8 cellular contexts compared by ENCODE assay signal in genomic region chr14:64549805-64550538, GRCh38. TPM values are rescaled to one million over a fixed set of nuclear protein-coding genes. Genes with fewer than 3 reads are reported as not detected.
DNase-seq lines count a peak whose midpoint lies in the region; ATAC-seq and TF ChIP-seq lines count a peak whose summit lies in the region.

PPP1R36 (plus strand) TSS chr14:64549961; CDS start chr14:64549998, 37 bp downstream.

- H3K9me2 ChIP-seq in neural cell (ENCODE audit: insufficient read depth, low read length) = no peaks in the 10 kb centered on the region

- no peaks in the 10 kb centered on the region for H3F3A ChIP-seq in neural cell (ENCODE audit: insufficient read depth, low read length, poor library complexity, severe bottlenecking)

- H3K4me2 ChIP-seq in neural cell (ENCODE audit: low read length) = no peak within 1 kb of the TSS

- H4K20me1 ChIP-seq in neural cell (ENCODE audit: insufficient read depth) = no peaks in the 10 kb centered on the region

- ATAC-seq in activated CD8-positive, alpha-beta T cell treated with anti-CD3 and anti-CD28 coated beads for 36 hours = peak; percentile 99
- ATAC-seq in HG03108 (IDR thresholded peaks at IDR 0.05; ENCODE audit: unreplicated experiment) = no peak

- H3K4me3 ChIP-seq in esophagus squamous epithelium (peak within 1 kb of the TSS; percentile 17 to 65 (median 49)), neural cell (ENCODE audit: low read length) (peak within 1 kb of the TSS; percentile 59), vagina (peak within 1 kb of the TSS; percentile 34 to 44)

- no peaks in the 10 kb centered on the region for H3K79me2 ChIP-seq in neural cell (replicated peaks; ENCODE audit: insufficient read depth, low read length)

- intact Hi-C loops in activated CD8-positive, alpha-beta T cell treated with anti-CD3 and anti-CD28 coated beads for 36 hours (cut with micrococcal nuclease) = no loop called here
- intact Hi-C loops in esophagus squamous epithelium (cut with DNase I) = no loop called here
- intact Hi-C loops in vagina (cut with DNase I) = no loop called here

- TF ChIP-seq EP300 in neural cell (conservative IDR thresholded peaks at IDR 0.05; ENCODE audit: poor library complexity, severe bottlenecking) = no peak

- peak; percentile 69 for DNase-seq in ELF-1 (ENCODE audit: low read depth, low spot score)
- peak; percentile 73 for DNase-seq in NCI-H1105 (lab: John Stamatoyannopoulos, UW)
- peak; percentile 47 for DNase-seq in activated CD8-positive, alpha-beta T cell treated with anti-CD3 and anti-CD28 coated beads for 36 hours
- DNase-seq in esophagus squamous epithelium (lab: John Stamatoyannopoulos, UW) = no peak
- DNase-seq in vagina (ENCODE audit: extremely low spot score in 2 of 2) = no peak
- no peak for DNase-seq in HuH-7.5 (ENCODE audit: low spot score)

- H3K36me3 ChIP-seq in esophagus squamous epithelium (no peaks in the 10 kb centered on the region), neural cell (ENCODE audit: insufficient read depth, low read length) (no peaks in the 10 kb centered on the region), vagina (no peaks in the 10 kb centered on the region)

- H3K4me1 Mint-ChIP-seq in activated CD8-positive, alpha-beta T cell treated with anti-CD3 and anti-CD28 coated beads for 36 hours (ENCODE audit: low read depth) = peaks cover 10% of the 10 kb centered on the region

- no peak within 1 kb of the TSS for H3K27ac Mint-ChIP-seq in activated CD8-positive, alpha-beta T cell treated with anti-CD3 and anti-CD28 coated beads for 36 hours

- H3K9me3 Mint-ChIP-seq in activated CD8-positive, alpha-beta T cell treated with anti-CD3 and anti-CD28 coated beads for 36 hours = no peaks in the 10 kb centered on the region

- peak within 1 kb of the TSS; percentile 47 for H3K4me3 Mint-ChIP-seq in activated CD8-positive, alpha-beta T cell treated with anti-CD3 and anti-CD28 coated beads for 36 hours

- no peak within 1 kb of the TSS for H2AFZ ChIP-seq in neural cell (ENCODE audit: low read depth, low read length)

- H3K36me3 Mint-ChIP-seq in activated CD8-positive, alpha-beta T cell treated with anti-CD3 and anti-CD28 coated beads for 36 hours (ENCODE audit: low read depth) = no peaks in the 10 kb centered on the region

- H3K27ac ChIP-seq in esophagus squamous epithelium = peak within 1 kb of the TSS in 3 of 4 donors; percentile 40 to 84 (median 73)
- H3K27ac ChIP-seq in neural cell (ENCODE audit: low read length) = no peak within 1 kb of the TSS
- peak within 1 kb of the TSS; percentile 4 for H3K27ac ChIP-seq in vagina

- TF ChIP-seq POLR2A in esophagus squamous epithelium (IDR thresholded peaks at IDR 0.05) (no peak), vagina (IDR thresholded peaks at IDR 0.05) (no peak)

- H3K9ac ChIP-seq in neural cell (ENCODE audit: low read length) = no peak within 1 kb of the TSS

- no peak for TF ChIP-seq RAD21 in neural cell (conservative IDR thresholded peaks at IDR 0.05)

- H3K4me1 ChIP-seq in esophagus squamous epithelium (peaks cover 8 to 22% (median 9%) of the 10 kb centered on the region in 3 donors), vagina (peaks cover 16% of the 10 kb centered on the region)

- TF ChIP-seq CTCF in activated CD8-positive, alpha-beta T cell treated with anti-CD3 and anti-CD28 coated beads for 36 hours (IDR thresholded peaks at IDR 0.05) = no peak
- TF ChIP-seq CTCF in esophagus squamous epithelium (IDR thresholded peaks at IDR 0.05) = peak in 1 of 6 experiments; percentile 3
- TF ChIP-seq CTCF in neural cell (IDR thresholded peaks at IDR 0.05; ENCODE audit: poor library complexity, severe bottlenecking) = no peak
- no peak for TF ChIP-seq CTCF in vagina (IDR thresholded peaks at IDR 0.05)

- peaks cover 0 to 7% (median 0%) of the 10 kb centered on the region in 4 donors for H3K27me3 ChIP-seq in esophagus squamous epithelium
- peaks cover 36% of the 10 kb centered on the region for H3K27me3 ChIP-seq in neural cell (ENCODE audit: insufficient read depth, low read depth, low read length)
- no peaks in the 10 kb centered on the region for H3K27me3 ChIP-seq in vagina

- H3K27me3 Mint-ChIP-seq in activated CD8-positive, alpha-beta T cell treated with anti-CD3 and anti-CD28 coated beads for 36 hours = peaks cover 10% of the 10 kb centered on the region

- CTCF ChIA-PET in activated CD8-positive, alpha-beta T cell treated with anti-CD3 and anti-CD28 coated beads for 36 hours (lab: Charles Lee) = interaction anchor here (0.6 to 1.1 kb wide), 5 partner anchors 9 to 786 kb away, joined by 3 to 5 read pairs (median 4); partner anchors contain the start of gene HSPA2

- no peaks in the 10 kb centered on the region for H3K9me3 ChIP-seq in esophagus squamous epithelium
- no peaks in the 10 kb centered on the region for H3K9me3 ChIP-seq in neural cell (ENCODE audit: low read length)
- H3K9me3 ChIP-seq in vagina = no peaks in the 10 kb centered on the region

- POLR2A ChIA-PET in activated CD8-positive, alpha-beta T cell treated with anti-CD3 and anti-CD28 coated beads for 36 hours (lab: Charles Lee) = interaction anchor here (0.8 to 1.0 kb wide), 2 partner anchors 8 to 45 kb away, joined by 3 to 4 read pairs; no protein-coding TSS in a partner anchor

- WGBS in esophagus squamous epithelium, 2 donors = 10 to 34% methylated on average over 4 to 5 of the region's 50 CpGs

TF ChIP-seq in neural cell, 6 proteins besides CTCF, POLR2A, EP300 and RAD21:
- TF ChIP-seq MXI1 (conservative IDR thresholded peaks at IDR 0.05; ENCODE audit: poor library complexity, severe bottlenecking) = no peak
- TF ChIP-seq POLR2AphosphoS5 (IDR thresholded peaks at IDR 0.05) = no peak
- no peak for TF ChIP-seq SMC3 (conservative IDR thresholded peaks at IDR 0.05; ENCODE audit: poor library complexity)
- TF ChIP-seq REST (IDR thresholded peaks at IDR 0.05; ENCODE audit: borderline replicate concordance) = no peak
- no peak for TF ChIP-seq TAF1 (IDR thresholded peaks at IDR 0.05; ENCODE audit: low read depth)
- no peak for TF ChIP-seq EZH2 (IDR thresholded peaks at IDR 0.05; ENCODE audit: borderline replicate concordance, insufficient read depth, low read length, poor library complexity, severe bottlenecking)

RNA-seq across cellular contexts. Expression of gene PPP1R36, which starts in this region (rescaled TPM):
- under 1 TPM in 1 of 2 experiments, not detected in 1; 0.29 TPM for total RNA-seq in activated CD8-positive, alpha-beta T cell treated with anti-CD3 and anti-CD28 coated beads for 36 hours
- total RNA-seq in esophagus squamous epithelium = 1 to 10 TPM in 3 of 4 donors, under 1 TPM in 1; 0.23 to 1.3 (median 1.2) TPM
- polyA plus RNA-seq in neural cell = not detected in 2 replicates
- polyA minus RNA-seq in neural cell = not detected in 2 replicates
- not detected for total RNA-seq in vagina

Comparison
In these comparisons a context has a peak if more than half of its experiments do, and no peak if none do; other contexts are left out.
1. Peak in DNase-seq and ATAC-seq in activated CD8-positive, alpha-beta T cell treated with anti-CD3 and anti-CD28 coated beads for 36 hours; RNA of the gene not detected or under 1 TPM.
2. DNase-seq: peak in ELF-1 (single experiment) and NCI-H1105 (single experiment); none in esophagus squamous epithelium (single experiment), vagina (0 of 2) and HuH-7.5 (single experiment).
3. Peak in every context shown above with its lines, with median percentiles within 50 percentile points of each other: H3K4me3 ChIP-seq.